ENCODE assay signal across 9 cellular contexts in genomic region chr9:36207016-36207415, GRCh38. TPM values are rescaled to one million over a fixed set of nuclear protein-coding genes. Genes with fewer than 3 reads are reported as not detected.
DNase-seq lines count a peak whose midpoint lies in the region; ATAC-seq and TF ChIP-seq lines count a peak whose summit lies in the region.
"Had no signal": no experiment of that assay in that cellular context is flagged by ENCODE, and none has a peak within 500 bp of the region (broad histone marks: within the 10 kb centered on the region; RNA-seq: fewer than 3 reads in every experiment).

No MANE protein-coding gene starts in this region.

- ATAC-seq in natural killer cell (no peak), HG03039 (IDR thresholded peaks at IDR 0.05; ENCODE audit: unreplicated experiment) (no peak), GM19395 (IDR thresholded peaks at IDR 0.05; ENCODE audit: unreplicated experiment) (no peak)

- H3K9me3 Mint-ChIP-seq in natural killer cell = no peaks in the 10 kb centered on the region

- peaks cover 6% of the 10 kb centered on the region for H3K36me3 Mint-ChIP-seq in natural killer cell

- in situ Hi-C loops in ACHN (cut with HindIII; ENCODE audit: low pct_ligation_motif_present, low pct_unique_long_range_greater_than_20kb, low sequenced_read_pairs) = loop anchor here (25.0 kb wide), 1 partner anchor 155 kb away; no protein-coding TSS in a partner anchor

- DNase-seq in ACHN = peak; percentile 55
- DNase-seq in LHCN-M2 (ENCODE audit: low read depth) = peak; percentile 70
- no peak for DNase-seq in natural killer cell
- DNase-seq in COLO829 (ENCODE audit: low spot score) = no peak
- DNase-seq in NCI-H524 treated with DMSO at 0.1 percent for 48 hours (lab: John Stamatoyannopoulos, UW) = no peak

- no peak overlapping the region for H3K4me3 Mint-ChIP-seq in natural killer cell

- no peaks in the 10 kb centered on the region for H3K27me3 Mint-ChIP-seq in natural killer cell (ENCODE audit: low read depth in 2 of 2)

- peak overlapping the region; percentile 60 to 77 for H3K27ac Mint-ChIP-seq in natural killer cell

- peaks cover 56 to 69% of the 10 kb centered on the region in 2 donors for H3K4me1 Mint-ChIP-seq in natural killer cell

- peak overlapping the region; percentile 84 for H3K27ac ChIP-seq in cingulate gyrus (ENCODE audit: low read depth, low read length)

- intact Hi-C loops in natural killer cell (cut with micrococcal nuclease) = no loop called here

- TF ChIP-seq CTCF in natural killer cell (IDR thresholded peaks at IDR 0.05) = no peak

RNA-seq across cellular contexts. Expression of gene CLTA, which starts 16.3 kb away (rescaled TPM):
- total RNA-seq in LHCN-M2 (2014; rRNA removed) = 418 and 464 TPM in 2 replicates
- polyA plus RNA-seq in LHCN-M2 (2012) = 483 TPM
- total RNA-seq in natural killer cell = 10 to 100 TPM; 49.4 to 62.0 (median 52.6) TPM

RNA-seq across cellular contexts. Expression of gene CCIN, which starts 37.8 kb away (rescaled TPM):
- total RNA-seq in LHCN-M2 (2014; rRNA removed) (1.2 and 1.8 TPM in 2 replicates), natural killer cell (1 to 10 TPM; 2.0 to 2.8 (median 2.0) TPM)
- polyA plus RNA-seq in LHCN-M2 (2012) = 2.2 TPM
- total RNA-seq: activated CD8-positive, alpha-beta memory T cell treated with anti-CD3 and anti-CD28 coated beads for 36 hours had no signal

RNA-seq across cellular contexts. Expression of gene GNE, which starts 51.2 kb away (rescaled TPM):
- total RNA-seq in LHCN-M2 (2014; rRNA removed) (25.7 and 26.1 TPM in 2 replicates), natural killer cell (10 to 100 TPM; 10.6 to 12.4 (median 11.3) TPM)
- polyA plus RNA-seq in LHCN-M2 (2012) = 9.2 TPM

Comparison
In these comparisons a context has a peak if more than half of its experiments do, and no peak if none do; other contexts are left out.
1. DNase-seq: peak in ACHN (single experiment) and LHCN-M2 (single experiment); none in natural killer cell (single experiment), COLO829 (single experiment) and NCI-H524 treated with DMSO at 0.1 percent for 48 hours (single experiment).